8 cellular contexts compared by ENCODE assay signal in the genomic region with DNA sequence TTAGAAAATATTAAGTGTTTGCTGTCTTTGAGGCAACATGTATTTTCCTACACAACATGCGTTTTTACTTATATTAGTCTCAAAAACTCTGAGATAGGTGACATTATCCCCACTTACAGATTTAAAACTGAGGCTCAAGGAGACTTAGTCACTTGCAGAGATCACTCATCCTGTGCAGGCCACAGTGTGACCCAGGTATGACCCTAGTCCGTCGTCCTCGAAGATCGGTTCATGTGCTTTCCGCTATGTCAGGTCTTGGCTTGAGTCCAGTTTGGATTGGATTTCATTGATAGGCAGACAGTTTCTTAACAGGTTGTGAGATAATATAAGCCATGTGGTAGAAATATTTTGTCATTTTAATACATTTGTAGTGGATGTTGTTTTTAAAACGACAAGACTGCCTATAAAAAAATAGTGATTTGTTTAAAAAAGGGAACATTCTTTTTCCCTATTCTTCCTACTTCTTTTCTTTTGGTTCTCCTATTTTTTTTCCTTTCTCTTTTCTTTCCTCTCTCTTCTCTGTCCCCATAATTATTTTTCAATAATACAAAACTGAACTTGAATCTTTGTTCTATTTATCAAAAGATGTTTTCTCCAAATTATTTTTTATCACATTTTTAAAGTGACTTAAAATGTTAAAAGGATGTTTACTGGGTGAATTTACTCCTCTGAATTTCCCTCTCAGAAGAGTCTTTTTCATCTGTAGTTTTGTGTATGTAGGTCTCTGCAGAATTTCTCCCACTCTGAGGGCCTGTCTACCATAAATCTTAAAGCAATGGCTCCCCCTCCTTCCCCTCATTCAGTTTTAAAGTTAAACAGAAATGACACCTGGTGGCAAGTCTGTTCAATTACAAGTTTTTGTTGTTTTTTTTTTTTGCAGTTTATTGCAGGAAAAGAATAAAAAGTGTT.
DNase-seq lines count a peak whose midpoint lies in the region; ATAC-seq and TF ChIP-seq lines count a peak whose summit lies in the region.

No MANE protein-coding gene starts in this region.

- H3K79me1 ChIP-seq in neuronal stem cell (ENCODE audit: low read depth, low read length): no peaks in the 10 kb centered on the region

- no peaks in the 10 kb centered on the region for H3K27me3 Mint-ChIP-seq in activated T-helper 17 cell treated with anti-CD3 and anti-CD28 coated beads, Interleukin-2, amount 50 U/mL, for 72 hours

- H3K36me3 Mint-ChIP-seq in activated T-helper 17 cell treated with anti-CD3 and anti-CD28 coated beads, Interleukin-2, amount 50 U/mL, for 72 hours (ENCODE audit: low read depth): no peaks in the 10 kb centered on the region

- H3K14ac ChIP-seq in neuronal stem cell (ENCODE audit: low read length): no peak overlapping the region

- H4K91ac ChIP-seq in neuronal stem cell (ENCODE audit: low read depth, low read length, poor library complexity): no peak overlapping the region

- H3K23ac ChIP-seq in neuronal stem cell (ENCODE audit: low read depth, low read length, poor library complexity): no peak overlapping the region

- H2AK5ac ChIP-seq in neuronal stem cell (ENCODE audit: low read depth, low read length): no peak overlapping the region

- H3K4me3 ChIP-seq in MM.1S (ENCODE audit: low read length) (no peak overlapping the region), SK-N-MC (no peak overlapping the region), fibroblast of mammary gland (ENCODE audit: control insufficient read depth, low read depth, low read length) (no peak overlapping the region), neuronal stem cell (ENCODE audit: low read length in 2 of 2) (no peak overlapping the region)

- H3K27me3 ChIP-seq in MM.1S (replicated peaks; ENCODE audit: insufficient read depth, low read length): no peaks in the 10 kb centered on the region
- H3K27me3 ChIP-seq in neuronal stem cell (ENCODE audit: control insufficient read depth in 3 of 3, insufficient read depth in 3 of 3, low read depth in 1 of 3, low read length in 3 of 3): no peaks in the 10 kb centered on the region

- H3K27ac ChIP-seq in MM.1S (ENCODE audit: low read length) (no peak overlapping the region), SK-N-MC (no peak overlapping the region), neuronal stem cell (replicated peaks; ENCODE audit: low read length) (no peak overlapping the region)

- no peak overlapping the region for H3K27ac Mint-ChIP-seq in activated T-helper 17 cell treated with anti-CD3 and anti-CD28 coated beads, Interleukin-2, amount 50 U/mL, for 72 hours

- H3K9ac ChIP-seq in MM.1S (ENCODE audit: low read length): no peak overlapping the region
- H3K9ac ChIP-seq in SK-N-MC (ENCODE audit: insufficient read length): no peak overlapping the region
- no peak overlapping the region for H3K9ac ChIP-seq in neuronal stem cell (ENCODE audit: low read depth, low read length, poor library complexity)

- no peak overlapping the region for H2BK5ac ChIP-seq in neuronal stem cell (ENCODE audit: low read length)

- H3K9me3 Mint-ChIP-seq in activated T-helper 17 cell treated with anti-CD3 and anti-CD28 coated beads, Interleukin-2, amount 50 U/mL, for 72 hours: no peaks in the 10 kb centered on the region

- no peak overlapping the region for H2BK15ac ChIP-seq in neuronal stem cell (ENCODE audit: low read length)

- peak; percentile 43 for TF ChIP-seq CTCF in MM.1S (IDR thresholded peaks at IDR 0.05; ENCODE audit: low read length)
- TF ChIP-seq CTCF in fibroblast of mammary gland (conservative IDR thresholded peaks at IDR 0.05; ENCODE audit: control insufficient read depth, insufficient read depth, low read depth, low read length): peak; percentile 54

- no peaks in the 10 kb centered on the region for H4K20me1 ChIP-seq in MM.1S (ENCODE audit: insufficient read depth, low read length)

- H3K4me1 ChIP-seq in MM.1S (ENCODE audit: low read length) (no peaks in the 10 kb centered on the region), neuronal stem cell (ENCODE audit: control insufficient read depth in 2 of 2, insufficient read depth in 1 of 2, low read depth in 1 of 2, low read length in 2 of 2) (no peaks in the 10 kb centered on the region)

- H3K9me3 ChIP-seq in MM.1S (replicated peaks; ENCODE audit: insufficient read depth, low read length) (no peaks in the 10 kb centered on the region), SK-N-MC (ENCODE audit: low read depth, low read length) (no peaks in the 10 kb centered on the region), neuronal stem cell (replicated peaks in 1 of 2; ENCODE audit: control insufficient read depth in 2 of 2, insufficient read depth in 1 of 2, low read depth in 1 of 2, low read length in 2 of 2) (no peaks in the 10 kb centered on the region)

- DNase-seq in NCI-H524 (lab: John Stamatoyannopoulos, UW) (peak; percentile 15 to 60), NCI-H524 treated with DMSO at 0.1 percent for 48 hours (lab: John Stamatoyannopoulos, UW) (no peak), MM.1S (peak; percentile 45), SK-N-MC (ENCODE audit: low read depth, low spot score) (peak; percentile 50), fibroblast of mammary gland (ENCODE audit: low read depth) (peak; percentile 79), neuronal stem cell (ENCODE audit: low spot score) (peak; percentile 31)

- H3K36me3 ChIP-seq in MM.1S (replicated peaks; ENCODE audit: insufficient read depth, low read length): no peaks in the 10 kb centered on the region
- no peaks in the 10 kb centered on the region for H3K36me3 ChIP-seq in SK-N-MC (ENCODE audit: insufficient read depth, low read length)
- peaks cover 4 to 27% of the 10 kb centered on the region in 2 donors for H3K36me3 ChIP-seq in neuronal stem cell (replicated peaks in 1 of 2; ENCODE audit: control insufficient read depth in 2 of 2, insufficient read depth in 2 of 2, low read length in 2 of 2)

- H3K4me1 Mint-ChIP-seq in activated T-helper 17 cell treated with anti-CD3 and anti-CD28 coated beads, Interleukin-2, amount 50 U/mL, for 72 hours: no peaks in the 10 kb centered on the region

- H3K9me2 ChIP-seq in MM.1S (replicated peaks; ENCODE audit: insufficient read depth, low read length): no peaks in the 10 kb centered on the region

- H2BK120ac ChIP-seq in neuronal stem cell (ENCODE audit: low read depth, low read length): no peak overlapping the region

- H3K4me2 ChIP-seq in MM.1S (ENCODE audit: low read depth, low read length) (no peak overlapping the region), neuronal stem cell (ENCODE audit: insufficient read depth, low read length, poor library complexity, severe bottlenecking) (no peak overlapping the region)

- no CpG with 5 or more reads among the region's 7 CpGs for WGBS in neuronal stem cell (ENCODE audit: extremely low coverage in 2 of 2, insufficient read length in 2 of 2, insufficient replicate concordance in 1 of 2), 2 donors

- no peak overlapping the region for H3K4me3 Mint-ChIP-seq in activated T-helper 17 cell treated with anti-CD3 and anti-CD28 coated beads, Interleukin-2, amount 50 U/mL, for 72 hours

- no peak for ATAC-seq in activated T-helper 17 cell treated with anti-CD3 and anti-CD28 coated beads, Interleukin-2, amount 50 U/mL, for 72 hours (replicated peaks)
- ATAC-seq in GM21786 (IDR thresholded peaks at IDR 0.05; ENCODE audit: unreplicated experiment): no peak

- H3F3A ChIP-seq in MM.1S (ENCODE audit: insufficient read depth, low read length): no peaks in the 10 kb centered on the region

- H2AFZ ChIP-seq in MM.1S (ENCODE audit: low read length) (no peak overlapping the region), neuronal stem cell (ENCODE audit: low read length) (no peak overlapping the region)

- no peak overlapping the region for H2BK12ac ChIP-seq in neuronal stem cell (ENCODE audit: low read length)

- H3K4ac ChIP-seq in neuronal stem cell (ENCODE audit: low read length): no peak overlapping the region

- H3K79me2 ChIP-seq in MM.1S (ENCODE audit: low read length): no peaks in the 10 kb centered on the region

- no peak overlapping the region for H3K18ac ChIP-seq in neuronal stem cell (ENCODE audit: low read length)

- no peak overlapping the region for H4K8ac ChIP-seq in neuronal stem cell (ENCODE audit: low read depth, low read length)
